23 cellular contexts compared by ENCODE assay signal in genomic region chr7:81449105-81449504, GRCh38.
"Had no signal": no experiment of that assay in that cellular context is flagged by ENCODE, and none has a peak within 500 bp of the region (broad histone marks: within the 10 kb centered on the region; RNA-seq: fewer than 3 reads in every experiment).

No MANE protein-coding gene starts in this region.

- DNase-seq: activated CD4-positive, alpha-beta memory T cell treated with anti-CD3 and anti-CD28 coated beads, Interleukin-2, amount 10 ng/mL, durations not matched to agents 7 days and 5 days; activated CD4-positive, alpha-beta T cell treated with anti-CD3 and anti-CD28 coated beads, Interleukin-2, amount 50 U/mL, for 1 hour; activated CD4-positive, CD25-positive, alpha-beta regulatory T cell; activated naive CD4-positive, alpha-beta T cell treated with anti-CD3 and anti-CD28 coated beads, Interleukin-2, amount 50 U/mL, for 16 hours; activated naive CD8-positive, alpha-beta T cell treated with anti-CD3 and anti-CD28 coated beads, Interleukin-2, amount 10 ng/mL, durations not matched to agents 7 days and 5 days; activated T-cell treated with anti-CD3 and anti-CD28 coated beads, Interleukin-2, amount 50 U/mL, for 72 hours; aorta; caudate nucleus; NCI-H1092 treated with DMSO at 0.1 percent for 48 hours; NCI-H1417 treated with DMSO at 0.1 percent for 48 hours; NCI-H1694; NCI-H2029; NCI-H345; NCI-H510A treated with DMSO at 0.1 percent for 48 hours; NCI-H69; NK-92 treated with Interleukin-12 subunit alpha and Interleukin-12 subunit beta, amount 100 ng/mL, for 24 hours; Peyer's patch; SK-N-SH; T-helper 1 cell had no signal

- ATAC-seq: activated T-cell treated with anti-CD3 and anti-CD28 coated beads, Interleukin-2, amount 50 U/mL, for 72 hours had no signal

- H3K9me2 ChIP-seq: SK-N-SH had no signal

- H3K36me3 Mint-ChIP-seq: activated naive CD8-positive, alpha-beta T cell treated with anti-CD3 and anti-CD28 coated beads, Interleukin-2, amount 10 ng/mL, durations not matched to agents 7 days and 5 days had no signal

- H3K36me3 ChIP-seq: breast epithelium, Peyer's patch, SJCRH30 had no signal

- H3K27me3 Mint-ChIP-seq: activated CD4-positive, alpha-beta memory T cell treated with anti-CD3 and anti-CD28 coated beads, Interleukin-2, amount 10 ng/mL, durations not matched to agents 7 days and 5 days; activated naive CD8-positive, alpha-beta T cell treated with anti-CD3 and anti-CD28 coated beads, Interleukin-2, amount 10 ng/mL, durations not matched to agents 7 days and 5 days had no signal

- H3K9me3 Mint-ChIP-seq: activated CD4-positive, alpha-beta memory T cell treated with anti-CD3 and anti-CD28 coated beads, Interleukin-2, amount 10 ng/mL, durations not matched to agents 7 days and 5 days; activated naive CD8-positive, alpha-beta T cell treated with anti-CD3 and anti-CD28 coated beads, Interleukin-2, amount 10 ng/mL, durations not matched to agents 7 days and 5 days had no signal

- H3K4me1 ChIP-seq: breast epithelium, Peyer's patch had no signal

- H3K27ac ChIP-seq: breast epithelium, Peyer's patch, RWPE1, SJCRH30, VCaP had no signal

- H3K4me3 ChIP-seq: breast epithelium, Peyer's patch, SJCRH30 had no signal

- H3K9me3 ChIP-seq: breast epithelium, Peyer's patch, SK-N-SH had no signal

- H3K4me1 Mint-ChIP-seq: activated CD4-positive, alpha-beta memory T cell treated with anti-CD3 and anti-CD28 coated beads, Interleukin-2, amount 10 ng/mL, durations not matched to agents 7 days and 5 days; activated naive CD8-positive, alpha-beta T cell treated with anti-CD3 and anti-CD28 coated beads, Interleukin-2, amount 10 ng/mL, durations not matched to agents 7 days and 5 days had no signal

- H3K4me3 Mint-ChIP-seq: activated CD4-positive, alpha-beta memory T cell treated with anti-CD3 and anti-CD28 coated beads, Interleukin-2, amount 10 ng/mL, durations not matched to agents 7 days and 5 days; activated naive CD8-positive, alpha-beta T cell treated with anti-CD3 and anti-CD28 coated beads, Interleukin-2, amount 10 ng/mL, durations not matched to agents 7 days and 5 days; activated T-cell treated with anti-CD3 and anti-CD28 coated beads, Interleukin-2, amount 50 U/mL, for 72 hours had no signal

- H3K4me2 ChIP-seq: SK-N-SH had no signal

- H3K27me3 ChIP-seq: breast epithelium, Peyer's patch, SJCRH30 had no signal

- H3K9ac ChIP-seq: SK-N-SH had no signal

- H3K27ac Mint-ChIP-seq: activated CD4-positive, alpha-beta memory T cell treated with anti-CD3 and anti-CD28 coated beads, Interleukin-2, amount 10 ng/mL, durations not matched to agents 7 days and 5 days; activated naive CD8-positive, alpha-beta T cell treated with anti-CD3 and anti-CD28 coated beads, Interleukin-2, amount 10 ng/mL, durations not matched to agents 7 days and 5 days; activated T-cell treated with anti-CD3 and anti-CD28 coated beads, Interleukin-2, amount 50 U/mL, for 72 hours had no signal
